Comparison of ENCODE assay signal across 2 cellular contexts in the genomic region with DNA sequence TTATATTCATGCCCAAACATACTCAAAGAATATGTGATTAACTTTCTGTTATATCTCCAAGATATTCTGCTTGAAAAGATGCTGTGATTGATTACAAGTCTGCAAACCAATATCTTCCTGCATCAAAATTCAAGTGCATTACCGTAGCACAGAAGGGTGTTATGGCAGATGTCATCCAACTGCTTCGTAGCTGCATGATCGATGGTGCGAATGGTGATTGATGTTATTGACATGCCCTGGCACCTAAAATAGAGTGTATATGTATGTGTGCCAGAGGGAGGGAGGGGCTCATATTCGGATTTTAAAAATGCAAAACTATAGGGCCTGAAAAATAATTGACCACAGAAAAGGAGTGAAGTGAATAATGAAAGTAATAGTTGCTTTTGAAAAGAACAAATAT.
TF ChIP-seq lines count a peak whose summit lies in the region.

No MANE protein-coding gene starts in this region.

TF ChIP-seq in GM12878, 131 proteins besides CTCF, POLR2A, EP300 and RAD21 (continued from another document):
- TF ChIP-seq PRDM15 (CRISPR knock-in tag; IDR thresholded peaks at IDR 0.05) (no peak), ZBTB40 (IDR thresholded peaks at IDR 0.05; ENCODE audit: borderline replicate concordance) (no peak), RB1 (IDR thresholded peaks at IDR 0.05; ENCODE audit: borderline replicate concordance) (no peak)
- TF ChIP-seq, protein P1, sequence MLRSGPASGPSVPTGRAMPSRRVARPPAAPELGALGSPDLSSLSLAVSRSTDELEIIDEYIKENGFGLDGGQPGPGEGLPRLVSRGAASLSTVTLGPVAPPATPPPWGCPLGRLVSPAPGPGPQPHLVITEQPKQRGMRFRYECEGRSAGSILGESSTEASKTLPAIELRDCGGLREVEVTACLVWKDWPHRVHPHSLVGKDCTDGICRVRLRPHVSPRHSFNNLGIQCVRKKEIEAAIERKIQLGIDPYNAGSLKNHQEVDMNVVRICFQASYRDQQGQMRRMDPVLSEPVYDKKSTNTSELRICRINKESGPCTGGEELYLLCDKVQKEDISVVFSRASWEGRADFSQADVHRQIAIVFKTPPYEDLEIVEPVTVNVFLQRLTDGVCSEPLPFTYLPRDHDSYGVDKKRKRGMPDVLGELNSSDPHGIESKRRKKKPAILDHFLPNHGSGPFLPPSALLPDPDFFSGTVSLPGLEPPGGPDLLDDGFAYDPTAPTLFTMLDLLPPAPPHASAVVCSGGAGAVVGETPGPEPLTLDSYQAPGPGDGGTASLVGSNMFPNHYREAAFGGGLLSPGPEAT (IDR thresholded peaks at IDR 0.05; ENCODE audit: low read depth), result no peak

TF ChIP-seq in neural cell, 6 proteins besides CTCF, POLR2A, EP300 and RAD21 (continued from another document):
- TF ChIP-seq REST (IDR thresholded peaks at IDR 0.05; ENCODE audit: borderline replicate concordance), result no peak
